8 cellular contexts compared by ENCODE assay signal in the genomic region with DNA sequence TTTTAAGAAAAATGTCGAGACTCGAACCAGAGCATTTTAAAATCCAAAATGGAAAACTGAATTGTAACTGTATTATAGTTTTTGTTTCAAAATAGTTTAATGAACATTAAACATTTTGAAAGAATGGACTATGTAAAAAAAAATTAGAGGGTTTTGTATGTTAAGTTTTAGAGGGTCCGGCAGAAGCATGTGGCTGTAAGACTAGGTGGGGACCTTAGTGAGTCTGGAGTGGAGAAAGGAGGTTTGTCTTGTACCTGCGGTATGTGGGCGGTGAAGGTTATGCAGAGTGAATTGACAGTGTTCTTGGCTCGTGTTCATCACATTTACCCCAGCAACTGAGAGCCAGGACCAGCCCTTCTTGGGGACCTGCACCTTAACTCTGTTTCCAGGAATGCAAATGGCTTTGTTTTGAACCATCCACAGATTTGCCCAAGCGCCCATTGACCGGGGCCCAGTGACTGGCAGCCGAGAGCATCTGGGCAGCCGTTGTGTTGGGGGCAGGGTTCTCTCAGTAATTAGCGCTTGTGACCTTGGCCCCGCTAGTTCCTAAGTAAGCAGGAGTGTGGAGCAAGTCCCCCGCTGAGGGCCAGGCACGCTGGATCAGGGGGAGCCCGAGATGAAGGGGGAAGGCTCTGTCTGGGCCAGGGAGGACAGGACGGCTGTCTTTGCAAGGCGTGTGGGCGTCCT. TPM values are rescaled to one million over a fixed set of nuclear protein-coding genes. Genes with fewer than 3 reads are reported as not detected.
DNase-seq lines count a peak whose midpoint lies in the region; ATAC-seq, FAIRE-seq and TF ChIP-seq lines count a peak whose summit lies in the region.

No MANE protein-coding gene starts in this region.

- H3K4me1 ChIP-seq in Panc1 (ENCODE audit: control insufficient read depth, insufficient read depth, low read length): peaks cover 10% of the 10 kb centered on the region
- H3K4me1 ChIP-seq in mesodermal cell (ENCODE audit: control insufficient read depth, insufficient read depth, low read length, poor library complexity, severe bottlenecking): no peaks in the 10 kb centered on the region
- no peaks in the 10 kb centered on the region for H3K4me1 ChIP-seq in uterus

- FAIRE-seq in GM12891 (lab: Jason Lieb, UNC): no peak

- H3K9me3 ChIP-seq in Panc1 (ENCODE audit: control insufficient read depth, insufficient read depth, low read depth, low read length) (no peaks in the 10 kb centered on the region; the same call in 1 of the 2 replicates), mesodermal cell (ENCODE audit: control insufficient read depth, low read length) (peaks cover 6% of the 10 kb centered on the region), uterus (no peaks in the 10 kb centered on the region)

- TF ChIP-seq POLR2A in GM12891 (IDR thresholded peaks at IDR 0.05; ENCODE audit: low read depth, low read length): no peak
- no peak for TF ChIP-seq POLR2A in uterus (IDR thresholded peaks at IDR 0.05)

- TSS peak; percentile 98 for BruUV-seq in Panc1 (replicated peaks; lab: Mats Ljungman, UMichigan)

- CTCF ChIA-PET in Panc1 (lab: Charles Lee): no interaction called here

- in situ Hi-C loops in Panc1 (cut with HindIII; ENCODE audit: low pct_unique_long_range_greater_than_20kb, low sequenced_read_pairs): no loop called here

- intact Hi-C loops in Panc1 (cut with micrococcal nuclease; ENCODE audit: unreplicated experiment): loop anchor here (2.0 to 10.0 kb wide), 3 partner anchors 18 to 568 kb away; no protein-coding TSS in a partner anchor
- intact Hi-C loops in uterus (cut with DNase I; ENCODE audit: low total_unique reads): loop anchor here (10.0 kb wide), 1 partner anchor 458 kb away; no protein-coding TSS in a partner anchor

- TF ChIP-seq CTCF in Panc1 (IDR thresholded peaks at IDR 0.05) (no peak), choroid plexus epithelial cell (conservative IDR thresholded peaks at IDR 0.05; ENCODE audit: low read depth, low read length) (no peak), uterus (IDR thresholded peaks at IDR 0.05) (no peak), omental fat pad (IDR thresholded peaks at IDR 0.05) (no peak)

- ATAC-seq in Panc1: peak; percentile 62
- no peak for ATAC-seq in HG03045 (IDR thresholded peaks at IDR 0.05; ENCODE audit: unreplicated experiment)
- ATAC-seq in omental fat pad (ENCODE audit: low FRiP score): no peak

- WGBS in mesodermal cell (ENCODE audit: insufficient coverage in 2 of 2), 2 experiments: 9% methylated on average over 8 to 11 of the region's 18 CpGs

- POLR2A ChIA-PET in Panc1 (lab: Charles Lee): interaction anchor here (0.6 to 2.2 kb wide), 2 partner anchors 21 to 119 kb away, joined by 5 to 8 read pairs; no protein-coding TSS in a partner anchor

- H3K27me3 ChIP-seq in Panc1 (ENCODE audit: control insufficient read depth, insufficient read depth, low read length): no peaks in the 10 kb centered on the region
- H3K27me3 ChIP-seq in uterus: no peaks in the 10 kb centered on the region

- peak overlapping the region; percentile 52 to 65 for H3K4me3 ChIP-seq in Panc1 (ENCODE audit: low read depth in 2 of 2, low read length in 2 of 2)
- H3K4me3 ChIP-seq in choroid plexus epithelial cell (ENCODE audit: low read depth, low read length): peak overlapping the region; percentile 70
- H3K4me3 ChIP-seq in mesodermal cell (ENCODE audit: extremely low read depth, insufficient read depth, low read length, poor library complexity, severe bottlenecking): peak overlapping the region; percentile 64
- peak overlapping the region in 1 of 2 donors; percentile 78 for H3K4me3 ChIP-seq in uterus

- H3K27ac ChIP-seq in Panc1 (ENCODE audit: low read length) (peak overlapping the region; percentile 98), mesodermal cell (ENCODE audit: low read depth, low read length, severe bottlenecking) (peak overlapping the region; percentile 100), uterus (peak overlapping the region; percentile 100)

- no peak for DNase-seq in GM12891 (ENCODE audit: insufficient read length, low spot score)
- peak; percentile 88 for DNase-seq in Panc1 (ENCODE audit: low read depth, low spot score)
- peak; percentile 76 for DNase-seq in choroid plexus epithelial cell (ENCODE audit: low read depth)
- DNase-seq in uterus: no peak
- DNase-seq in D341Med (ENCODE audit: low spot score): no peak
- no peak for DNase-seq in omental fat pad (ENCODE audit: low spot score)

- H3K36me3 ChIP-seq in Panc1 (ENCODE audit: control insufficient read depth, insufficient read depth, low read length) (peaks cover 13% of the 10 kb centered on the region), mesodermal cell (ENCODE audit: control insufficient read depth, insufficient read depth, low read length) (peaks cover 29% of the 10 kb centered on the region), uterus (no peaks in the 10 kb centered on the region)

TF ChIP-seq in GM12891, 5 proteins besides CTCF, POLR2A, EP300 and RAD21:
- no peak for TF ChIP-seq SPI1 (IDR thresholded peaks at IDR 0.05; ENCODE audit: low read depth, low read length)
- peak; percentile 71; the same call in 1 of the 2 replicates for TF ChIP-seq POU2F2 (IDR thresholded peaks at IDR 0.05; ENCODE audit: low read depth, low read length)
- no peak for TF ChIP-seq PAX5 (IDR thresholded peaks at IDR 0.05; ENCODE audit: insufficient read depth, low read length, severe bottlenecking)
- peak; percentile 4; the same call in 1 of the 2 replicates for TF ChIP-seq POLR2AphosphoS5 (IDR thresholded peaks at IDR 0.05; ENCODE audit: low read depth, low read length)
- TF ChIP-seq TAF1 (IDR thresholded peaks at IDR 0.05; ENCODE audit: low read depth, low read length): no peak

RNA-seq across cellular contexts. Expression of a gene that starts 1.4 kb away (rescaled TPM):
- 67.9 TPM for polyA plus RNA-seq in GM12891 (2012; ENCODE audit: low read depth, missing spikeins)
- total RNA-seq in Panc1 (2021; ENCODE audit: unreplicated experiment) (177 TPM), uterus (100 to 1,000 TPM in 2 of 4 donors, 10 to 100 TPM in 2; 47.9 to 128 (median 87.4) TPM), omental fat pad (100 to 1,000 TPM; 185 to 404 (median 276) TPM)
- polyA plus RNA-seq in Panc1 (2012; ENCODE audit: insufficient read length): 108 TPM
- polyA plus RNA-seq in mesodermal cell (2013, experiment 1 of 2): 70.0 TPM
- 71.2 TPM for polyA plus RNA-seq in mesodermal cell (2013, experiment 2 of 2)

Comparison
In these comparisons a context has a peak if more than half of its experiments do, and no peak if none do; other contexts are left out.
1. DNase-seq: peak in Panc1 (single experiment) and choroid plexus epithelial cell (single experiment); none in GM12891 (single experiment), uterus (0 of 2), D341Med (single experiment) and omental fat pad (single experiment).
2. Peak in every context shown above with its lines, with median percentiles within 50 percentile points of each other: H3K27ac ChIP-seq.